39 cellular contexts compared by ENCODE assay signal in the genomic region with DNA sequence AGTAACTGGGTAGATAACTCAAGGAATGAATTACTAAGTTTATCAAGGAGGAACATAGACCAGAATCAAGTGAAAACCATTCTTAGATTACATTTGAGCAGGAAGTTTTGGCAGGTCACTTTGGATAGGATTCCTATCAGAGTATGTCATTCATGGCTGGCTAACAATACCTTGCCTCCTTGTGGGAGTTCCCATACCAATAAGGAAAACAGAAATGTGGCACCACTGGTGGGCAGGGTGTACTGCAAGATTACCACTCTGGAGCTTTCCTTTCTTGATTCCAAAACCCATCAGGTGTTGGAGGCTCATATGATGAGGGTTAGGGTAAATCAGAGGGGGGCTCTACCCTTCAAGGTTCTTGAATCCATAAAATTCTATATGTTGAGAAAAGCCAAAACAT. TPM values are rescaled to one million over a fixed set of nuclear protein-coding genes. Genes with fewer than 3 reads are reported as not detected.
DNase-seq lines count a peak whose midpoint lies in the region; ATAC-seq, FAIRE-seq and TF ChIP-seq lines count a peak whose summit lies in the region.
"Had no signal": no experiment of that assay in that cellular context is flagged by ENCODE, and none has a peak within 500 bp of the region (broad histone marks: within the 10 kb centered on the region; RNA-seq: fewer than 3 reads in every experiment).

No MANE protein-coding gene starts in this region.

- H3K4me3 Mint-ChIP-seq in stimulated activated effector memory CD8-positive, alpha-beta T cell treated with anti-CD3 and anti-CD28 coated beads, Interleukin-12 subunit alpha, Interleukin-12 subunit beta, amount 100 ng/mL, for 72 hours, result no peak overlapping the region
- H3K4me3 Mint-ChIP-seq: CD4-positive, alpha-beta memory T cell; memory B cell; nephron progenitor cell had no signal

- H3K4me3 ChIP-seq in astrocyte of the cerebellum (ENCODE audit: low read depth, low read length) (no peak overlapping the region), fibroblast of the aortic adventitia (ENCODE audit: low read depth, low read length) (no peak overlapping the region)
- H3K4me3 ChIP-seq: colonic mucosa, gastroesophageal sphincter, GM12878, hepatocyte, skin epidermis, upper lobe of right lung had no signal

- TF ChIP-seq CTCF in astrocyte of the cerebellum (IDR thresholded peaks at IDR 0.05; ENCODE audit: low read depth, low read length, missing control alignments) (no peak), fibroblast of the aortic adventitia (IDR thresholded peaks at IDR 0.05; ENCODE audit: insufficient read depth, low read length) (peak; percentile 14)

- no peaks in the 10 kb centered on the region for H3K36me3 Mint-ChIP-seq in stimulated activated effector memory CD8-positive, alpha-beta T cell treated with anti-CD3 and anti-CD28 coated beads, Interleukin-12 subunit alpha, Interleukin-12 subunit beta, amount 100 ng/mL, for 72 hours
- H3K36me3 Mint-ChIP-seq: CD4-positive, alpha-beta memory T cell had no signal

- no peak for ATAC-seq in stimulated activated effector memory CD8-positive, alpha-beta T cell treated with anti-CD3 and anti-CD28 coated beads, Interleukin-12 subunit alpha, Interleukin-12 subunit beta, amount 100 ng/mL, for 72 hours
- no peak for ATAC-seq in GM18519 (IDR thresholded peaks at IDR 0.05; ENCODE audit: low FRiP score, unreplicated experiment)
- ATAC-seq: gastroesophageal sphincter; GM12878; HCT116; HepG2; left colon; Panc1; stimulated activated naive CD8-positive, alpha-beta T cell treated with anti-CD3 and anti-CD28 coated beads, Interleukin-15, Interleukin-2, amounts not matched to agents 100 U/mL and 50 U/mL, for 24 hours; upper lobe of right lung had no signal

- H3K4me1 Mint-ChIP-seq in stimulated activated effector memory CD8-positive, alpha-beta T cell treated with anti-CD3 and anti-CD28 coated beads, Interleukin-12 subunit alpha, Interleukin-12 subunit beta, amount 100 ng/mL, for 72 hours, result no peaks in the 10 kb centered on the region
- H3K4me1 Mint-ChIP-seq: CD4-positive, alpha-beta memory T cell; memory B cell; nephron progenitor cell had no signal

- peaks cover 5% of the 10 kb centered on the region for H3K9me3 Mint-ChIP-seq in stimulated activated effector memory CD8-positive, alpha-beta T cell treated with anti-CD3 and anti-CD28 coated beads, Interleukin-12 subunit alpha, Interleukin-12 subunit beta, amount 100 ng/mL, for 72 hours
- H3K9me3 Mint-ChIP-seq: memory B cell had no signal

- no peak overlapping the region for H3K27ac Mint-ChIP-seq in stimulated activated effector memory CD8-positive, alpha-beta T cell treated with anti-CD3 and anti-CD28 coated beads, Interleukin-12 subunit alpha, Interleukin-12 subunit beta, amount 100 ng/mL, for 72 hours
- H3K27ac Mint-ChIP-seq: CD4-positive, alpha-beta memory T cell; memory B cell had no signal

- no peak for TF ChIP-seq POLR2A in H54 (IDR thresholded peaks at IDR 0.05; ENCODE audit: low read depth, low read length)

- DNase-seq in AG08395 (ENCODE audit: low spot score) (peak; percentile 10), H54 (ENCODE audit: insufficient read length, low spot score) (peak; percentile 17), astrocyte of the cerebellum (ENCODE audit: low read depth) (peak; percentile 2), fibroblast of the aortic adventitia (ENCODE audit: low read depth) (peak; percentile 61), SHP77 treated with DMSO at 0.1 percent for 48 hours (lab: John Stamatoyannopoulos, UW) (no peak), GOT3 (lab: John Stamatoyannopoulos, UW) (no peak)
- no peak for DNase-seq in stimulated activated effector memory CD8-positive, alpha-beta T cell treated with anti-CD3 and anti-CD28 coated beads, Interleukin-12 subunit alpha, Interleukin-12 subunit beta, amount 100 ng/mL, for 72 hours (ENCODE audit: low spot score in 2 of 2)
- DNase-seq: activated CD4-positive, alpha-beta T cell treated with anti-CD3 and anti-CD28 coated beads, Interleukin-2, amount 50 U/mL, for 48 hours; activated CD4-positive, CD25-positive, alpha-beta regulatory T cell treated with anti-CD3 and anti-CD28 coated beads, Interleukin-2, amount 50 U/mL, for 72 hours; activated naive CD4-positive, alpha-beta T cell treated with Interleukin-2 at 50 U/mL for 16 hours; activated T-cell treated with anti-CD3 and anti-CD28 coated beads, Interleukin-2, amount 50 U/mL, for 48 hours; CD4-positive, alpha-beta memory T cell; colonic mucosa; effector CD8-positive, alpha-beta T cell; Kasumi-1; left colon; MV-4-11; NCI-H1436; nephron progenitor cell; SIG-M5; stimulated activated naive CD8-positive, alpha-beta T cell treated with anti-CD3 and anti-CD28 coated beads, Interleukin-15, Interleukin-2, amounts not matched to agents 100 U/mL and 50 U/mL, for 24 hours; upper lobe of right lung had no signal

- in situ Hi-C loops in astrocyte of the cerebellum (cut with HindIII; ENCODE audit: low sequenced_read_pairs), result no loop called here

- FAIRE-seq in H54 (lab: Jason Lieb, UNC), result no peak
- FAIRE-seq: D721Med, GM12878, HepG2 had no signal

RNA-seq across cellular contexts. Expression of gene SPATA31D1, which starts 18.6 kb away (rescaled TPM):
- total RNA-seq in fibroblast of the aortic adventitia (ENCODE audit: low replicate concordance), result not detected in 2 replicates
- total RNA-seq: A172; CD4-positive, alpha-beta memory T cell; colonic mucosa; epithelial cell of proximal tubule; gastroesophageal sphincter; hepatocyte; HepG2; left colon; osteoblast; pulmonary artery endothelial cell; T-helper 2 cell treated with Interferon-gamma antibody and Interleukin-4, amounts not matched to agents 100 ng/mL and 5 ng/mL, for 36 hours; temporal lobe; upper lobe of right lung had no signal

RNA-seq across cellular contexts. Expression of gene SPATA31D3, which starts 26.7 kb away (rescaled TPM):
- not detected in 2 replicates for total RNA-seq in fibroblast of the aortic adventitia (ENCODE audit: low replicate concordance)
- total RNA-seq: A172; CD4-positive, alpha-beta memory T cell; colonic mucosa; Daoy; epithelial cell of proximal tubule; gastroesophageal sphincter; GM12878; hepatocyte; HepG2; left colon; osteoblast; pulmonary artery endothelial cell; T-helper 2 cell treated with Interferon-gamma antibody and Interleukin-4, amounts not matched to agents 100 ng/mL and 5 ng/mL, for 36 hours; temporal lobe; upper lobe of right lung had no signal

RNA-seq across cellular contexts. Expression of gene SPATA31D4, which starts 41.7 kb away (rescaled TPM):
- total RNA-seq in fibroblast of the aortic adventitia (ENCODE audit: low replicate concordance), result not detected in 2 replicates
- total RNA-seq: A172; CD4-positive, alpha-beta memory T cell; colonic mucosa; Daoy; epithelial cell of proximal tubule; gastroesophageal sphincter; GM12878; hepatocyte; HepG2; left colon; osteoblast; pulmonary artery endothelial cell; T-helper 2 cell treated with Interferon-gamma antibody and Interleukin-4, amounts not matched to agents 100 ng/mL and 5 ng/mL, for 36 hours; temporal lobe; upper lobe of right lung had no signal

Comparison
In these comparisons a context has a peak if more than half of its experiments do, and no peak if none do; other contexts are left out.
1. DNase-seq: peak in AG08395 (single experiment), H54 (single experiment), astrocyte of the cerebellum (single experiment) and fibroblast of the aortic adventitia (single experiment); none in SHP77 treated with DMSO at 0.1 percent for 48 hours (single experiment), stimulated activated effector memory CD8-positive, alpha-beta T cell treated with anti-CD3 and anti-CD28 coated beads, Interleukin-12 subunit alpha, Interleukin-12 subunit beta, amount 100 ng/mL, for 72 hours (0 of 2) and GOT3 (single experiment).